11 cellular contexts compared by ENCODE assay signal in genomic region chr17:55168970-55169687, GRCh38.
DNase-seq lines count a peak whose midpoint lies in the region; ATAC-seq and TF ChIP-seq lines count a peak whose summit lies in the region.
"Had no signal": no experiment of that assay in that cellular context is flagged by ENCODE, and none has a peak within 500 bp of the region (broad histone marks: within the 10 kb centered on the region; RNA-seq: fewer than 3 reads in every experiment).

No MANE protein-coding gene starts in this region.

- H3K27ac ChIP-seq in thyroid gland: peak overlapping the region in 2 of 3 donors; percentile 30 to 60
- H3K27ac ChIP-seq: colonic mucosa, skin epidermis had no signal

- no peak overlapping the region for H3K4me3 Mint-ChIP-seq in T-helper 2 cell treated with Interferon-gamma antibody and Interleukin-4, amounts not matched to agents 5 μg/mL and 100 μg/mL, for 36 hours
- H3K4me3 Mint-ChIP-seq: mesothelial cell of epicardium had no signal

- H3K4me1 Mint-ChIP-seq in T-helper 2 cell treated with Interferon-gamma antibody and Interleukin-4, amounts not matched to agents 5 μg/mL and 100 μg/mL, for 36 hours (ENCODE audit: low read depth): no peaks in the 10 kb centered on the region

- no peaks in the 10 kb centered on the region for H3K36me3 Mint-ChIP-seq in T-helper 2 cell treated with Interferon-gamma antibody and Interleukin-4, amounts not matched to agents 5 μg/mL and 100 μg/mL, for 36 hours (ENCODE audit: low read depth)

- intact Hi-C loops in thyroid gland (cut with DNase I): no loop called here

- ATAC-seq in GM21723 (IDR thresholded peaks at IDR 0.05; ENCODE audit: unreplicated experiment) (peak; percentile 92), HG03196 (IDR thresholded peaks at IDR 0.05; ENCODE audit: unreplicated experiment) (peak; percentile 91)

- peaks cover 1% of the 10 kb centered on the region for H3K9me3 Mint-ChIP-seq in T-helper 2 cell treated with Interferon-gamma antibody and Interleukin-4, amounts not matched to agents 5 μg/mL and 100 μg/mL, for 36 hours

- H3K27me3 Mint-ChIP-seq in T-helper 2 cell treated with Interferon-gamma antibody and Interleukin-4, amounts not matched to agents 5 μg/mL and 100 μg/mL, for 36 hours (ENCODE audit: low read depth): no peaks in the 10 kb centered on the region

- no peak for TF ChIP-seq POLR2A in thyroid gland (IDR thresholded peaks at IDR 0.05)

- 50 to 52% methylated on average over 5 of the region's 5 CpGs for WGBS in thyroid gland, 2 donors

- H3K9me3 ChIP-seq in thyroid gland: no peaks in the 10 kb centered on the region
- H3K9me3 ChIP-seq: colonic mucosa had no signal

- TF ChIP-seq CTCF in thyroid gland (IDR thresholded peaks at IDR 0.05): no peak

- DNase-seq in NCI-H2107 treated with DMSO at 0.1 percent for 48 hours (lab: John Stamatoyannopoulos, UW; ENCODE audit: unreplicated experiment) (peak; percentile 5), NCI-H2107 (lab: John Stamatoyannopoulos, UW) (no peak), thyroid gland (peak; percentile 29 to 44), NCI-H2029 treated with DMSO at 0.1 percent for 48 hours (lab: John Stamatoyannopoulos, UW) (no peak), activated gamma-delta T cell (lab: John Stamatoyannopoulos, UW) (no peak)
- no peak for DNase-seq in T-helper 2 cell treated with Interferon-gamma antibody and Interleukin-4, amounts not matched to agents 5 μg/mL and 100 μg/mL, for 36 hours (ENCODE audit: low spot score)
- DNase-seq: colonic mucosa had no signal

- no peaks in the 10 kb centered on the region for H3K27me3 ChIP-seq in thyroid gland
- H3K27me3 ChIP-seq: colonic mucosa had no signal

- H3K27ac Mint-ChIP-seq in T-helper 2 cell treated with Interferon-gamma antibody and Interleukin-4, amounts not matched to agents 5 μg/mL and 100 μg/mL, for 36 hours: no peak overlapping the region
- H3K27ac Mint-ChIP-seq: mesothelial cell of epicardium had no signal

- no peak overlapping the region for H3K4me3 ChIP-seq in thyroid gland (replicated peaks in 1 of 3)
- H3K4me3 ChIP-seq: colonic mucosa, skin epidermis had no signal

- H3K36me3 ChIP-seq in thyroid gland: no peaks in the 10 kb centered on the region
- H3K36me3 ChIP-seq: colonic mucosa had no signal

- H3K4me1 ChIP-seq in thyroid gland: peaks cover 8 to 12% of the 10 kb centered on the region in 2 donors
- H3K4me1 ChIP-seq: colonic mucosa had no signal

Comparison
In these comparisons a context has a peak if more than half of its experiments do, and no peak if none do; other contexts are left out.
1. DNase-seq: peak in NCI-H2107 treated with DMSO at 0.1 percent for 48 hours (single experiment) and thyroid gland (2 of 2); none in NCI-H2107 (single experiment), T-helper 2 cell treated with Interferon-gamma antibody and Interleukin-4, amounts not matched to agents 5 μg/mL and 100 μg/mL, for 36 hours (single experiment), NCI-H2029 treated with DMSO at 0.1 percent for 48 hours (single experiment) and activated gamma-delta T cell (single experiment).